26 cellular contexts compared by ENCODE assay signal in the genomic region with DNA sequence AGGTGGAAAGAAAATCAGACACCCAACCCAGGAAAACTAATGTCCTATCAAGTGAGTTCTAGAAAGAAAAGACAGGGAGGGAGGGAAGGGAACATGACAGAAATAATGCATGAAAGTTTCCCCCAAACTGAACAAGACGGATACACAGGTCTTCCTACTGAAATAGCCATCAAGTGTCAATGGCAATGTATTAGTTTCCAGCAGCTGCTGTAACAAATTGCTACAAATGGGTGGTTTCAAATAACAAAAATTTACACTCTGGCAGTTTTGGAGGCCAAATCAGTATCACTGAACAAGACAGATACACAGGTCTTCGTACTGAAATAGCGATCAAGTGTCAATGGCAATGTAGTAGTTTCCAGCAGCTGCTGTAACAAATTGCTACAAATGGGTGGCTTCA.
"Had no signal": no experiment of that assay in that cellular context is flagged by ENCODE, and none has a peak within 500 bp of the region (broad histone marks: within the 10 kb centered on the region; RNA-seq: fewer than 3 reads in every experiment).

No MANE protein-coding gene starts in this region.

- H3K9me3 ChIP-seq: suprapubic skin, testis, thoracic aorta, thyroid gland, tibial artery, transverse colon, upper lobe of left lung, upper lobe of right lung, uterus, vagina had no signal

- H3K4me1 ChIP-seq: suprapubic skin, testis, tibial nerve, transverse colon, upper lobe of right lung, uterus, vagina had no signal

- DNase-seq: stimulated activated CD4-positive, alpha-beta T cell treated with anti-CD3 and anti-CD28 coated beads, Interleukin-2, amount 100 ng/mL, for 48 hours; stimulated activated CD4-positive, alpha-beta T cell treated with anti-CD3 and anti-CD28 coated beads, Interleukin-4, amount 100 ng/mL, for 1 hour; stimulated activated CD4-positive, alpha-beta T cell treated with anti-CD3 and anti-CD28 coated beads, Interleukin-4, amount 100 ng/mL, for 24 hours; stimulated activated CD4-positive, alpha-beta T cell treated with anti-CD3 and anti-CD28 coated beads, Interleukin-4, amount 100 ng/mL, for 4 hours; stimulated activated CD8-positive, alpha-beta memory T cell treated with anti-CD3 and anti-CD28 coated beads, Interleukin-4, amount 100 ng/mL, for 48 hours; stimulated activated naive B cell treated with anti-CD40 and anti-IgM and Interleukin-4, amounts not matched to agents 10 μg/mL and 1 μg/mL and 100 μg/mL, for 72 hours; stimulated activated naive CD4-positive, alpha-beta T cell; stimulated activated naive CD4-positive, alpha-beta T cell treated with Interleukin-2 at 50 U/mL for 16 hours; stimulated activated naive CD8-positive, alpha-beta T cell treated with anti-CD3 and anti-CD28 coated beads, Interleukin-15, amount 100 ng/mL, for 72 hours; stimulated activated naive CD8-positive, alpha-beta T cell treated with anti-CD3 and anti-CD28 coated beads, Interleukin-15, Interleukin-2, amounts not matched to agents 100 U/mL and 50 U/mL, for 24 hours; stomach; substantia nigra; testis; thyroid gland; tibial artery; transverse colon; trophoblast cell; upper lobe of left lung; upper lobe of right lung; uterus had no signal

- H3K27ac ChIP-seq: stomach, suprapubic skin, testis, thoracic aorta, thyroid gland, tibial artery, tibial nerve, transverse colon, upper lobe of left lung, upper lobe of right lung, uterus, vagina had no signal

- H3K4me3 ChIP-seq: stomach, suprapubic skin, testis, thoracic aorta, thyroid gland, tibial artery, tibial nerve, transverse colon, upper lobe of left lung, upper lobe of right lung, uterus, vagina had no signal

- ATAC-seq: stimulated activated effector memory CD8-positive, alpha-beta T cell treated with anti-CD3 and anti-CD28 coated beads, Interleukin-12 subunit alpha, Interleukin-12 subunit beta, amount 100 ng/mL, for 72 hours; stimulated activated memory B cell treated with anti-CD40 and anti-IgM and Interleukin-4, amounts not matched to agents 10 μg/mL and 1 μg/mL and 100 μg/mL, for 72 hours; stimulated activated naive B cell treated with anti-CD40 and anti-IgM and Interleukin-4, amounts not matched to agents 10 μg/mL and 1 μg/mL and 100 μg/mL, for 72 hours; stimulated activated naive CD8-positive, alpha-beta T cell treated with anti-CD3 and anti-CD28 coated beads, Interleukin-15, amount 100 ng/mL, for 72 hours; stimulated activated naive CD8-positive, alpha-beta T cell treated with anti-CD3 and anti-CD28 coated beads, Interleukin-15, Interleukin-2, amounts not matched to agents 100 U/mL and 50 U/mL, for 24 hours; upper lobe of right lung had no signal

- H3K36me3 ChIP-seq: suprapubic skin, thoracic aorta, upper lobe of left lung, upper lobe of right lung, uterus had no signal

- H3K27me3 ChIP-seq: stomach, suprapubic skin, testis, thyroid gland, tibial artery, tibial nerve, transverse colon, upper lobe of left lung, upper lobe of right lung, uterus, vagina had no signal
